ENCODE assay signal across 31 cellular contexts in the genomic region with DNA sequence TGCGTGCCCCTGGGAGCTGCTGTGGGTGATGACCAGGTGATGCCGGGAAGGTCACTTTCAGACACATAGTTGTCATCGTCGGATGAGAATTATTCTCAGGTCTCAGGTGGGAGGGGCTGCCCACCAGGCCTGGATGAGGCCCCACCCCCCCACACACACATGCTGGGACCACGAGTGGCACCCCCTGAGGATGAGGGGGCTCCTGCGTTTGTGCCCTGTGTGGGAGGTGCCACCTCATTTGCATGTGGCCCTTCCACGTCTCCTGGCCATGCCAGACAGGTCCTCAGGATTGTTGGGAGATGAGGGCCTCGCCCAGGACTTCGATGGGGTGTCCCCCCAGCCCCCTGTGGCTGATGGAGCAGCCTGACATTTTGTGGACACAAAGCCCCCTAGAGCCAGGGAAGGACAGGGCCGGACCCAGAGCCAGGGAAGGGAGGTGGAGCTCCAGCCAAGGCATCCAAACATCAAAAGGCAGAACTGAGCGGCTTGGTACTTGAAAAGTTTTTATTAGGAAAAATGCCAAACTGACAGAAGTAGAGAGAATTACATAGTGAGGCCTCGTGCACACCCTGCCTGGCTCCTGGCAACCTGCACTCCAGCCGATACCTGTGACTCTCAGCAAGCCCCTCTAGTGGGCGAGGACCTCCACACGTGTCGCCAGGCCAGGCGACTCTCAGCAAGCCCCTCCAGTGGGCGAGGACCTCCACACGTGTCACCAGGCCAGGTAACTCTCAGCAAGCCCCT.
"Had no signal": no experiment of that assay in that cellular context is flagged by ENCODE, and none has a peak within 500 bp of the region (broad histone marks: within the 10 kb centered on the region; RNA-seq: fewer than 3 reads in every experiment).

No MANE protein-coding gene starts in this region.

- H3K4me1 ChIP-seq: breast epithelium, heart right ventricle, sigmoid colon had no signal

- ATAC-seq: activated CD4-positive, CD25-positive, alpha-beta regulatory T cell treated with anti-CD3 and anti-CD28 coated beads, Interleukin-2, amount 50 U/mL, for 24 hours; activated naive CD8-positive, alpha-beta T cell treated with anti-CD3 and anti-CD28 coated beads, Interleukin-2, amount 50 U/mL, for 24 hours; stimulated activated memory B cell treated with anti-CD40 and anti-IgM and Interleukin-4, amounts not matched to agents 10 μg/mL and 1 μg/mL and 100 μg/mL, for 72 hours; stimulated activated naive CD8-positive, alpha-beta T cell treated with anti-CD3 and anti-CD28 coated beads, Interleukin-15, amount 100 ng/mL, for 72 hours; T-helper 17 cell had no signal

- H3K4me1 Mint-ChIP-seq: activated naive CD8-positive, alpha-beta T cell treated with anti-CD3 and anti-CD28 coated beads, Interleukin-2, amount 50 U/mL, for 24 hours had no signal

- H3K27me3 Mint-ChIP-seq: activated naive CD8-positive, alpha-beta T cell treated with anti-CD3 and anti-CD28 coated beads, Interleukin-2, amount 50 U/mL, for 24 hours; central memory CD8-positive, alpha-beta T cell; progenitor cell of endocrine pancreas; stimulated activated memory B cell treated with anti-CD40 and anti-IgM and Interleukin-4, amounts not matched to agents 10 μg/mL and 1 μg/mL and 100 μg/mL, for 72 hours; stimulated activated naive CD8-positive, alpha-beta T cell treated with anti-CD3 and anti-CD28 coated beads, Interleukin-15, amount 100 ng/mL, for 72 hours; T-helper 17 cell had no signal

- H3K9me3 ChIP-seq: breast epithelium, esophagus squamous epithelium, heart right ventricle, mucosa of descending colon, ovary, sigmoid colon had no signal

- H3K9me3 Mint-ChIP-seq: activated naive CD8-positive, alpha-beta T cell treated with anti-CD3 and anti-CD28 coated beads, Interleukin-2, amount 50 U/mL, for 24 hours; central memory CD8-positive, alpha-beta T cell; nephron progenitor cell; stimulated activated memory B cell treated with anti-CD40 and anti-IgM and Interleukin-4, amounts not matched to agents 10 μg/mL and 1 μg/mL and 100 μg/mL, for 72 hours; stimulated activated naive CD8-positive, alpha-beta T cell treated with anti-CD3 and anti-CD28 coated beads, Interleukin-15, amount 100 ng/mL, for 72 hours had no signal

- H3K27ac Mint-ChIP-seq: activated naive CD8-positive, alpha-beta T cell treated with anti-CD3 and anti-CD28 coated beads, Interleukin-2, amount 50 U/mL, for 24 hours; progenitor cell of endocrine pancreas; stimulated activated memory B cell treated with anti-CD40 and anti-IgM and Interleukin-4, amounts not matched to agents 10 μg/mL and 1 μg/mL and 100 μg/mL, for 72 hours; T-helper 17 cell had no signal

- H3K27ac ChIP-seq: breast epithelium, epithelial cell of prostate, esophagus squamous epithelium, heart right ventricle, ovary, sigmoid colon, WERI-Rb-1 had no signal

- H3K4me3 ChIP-seq: breast epithelium, esophagus squamous epithelium, heart right ventricle, mucosa of descending colon, ovary, sigmoid colon had no signal

- H3K27me3 ChIP-seq: breast epithelium, ovary had no signal

- DNase-seq: activated CD4-positive, alpha-beta T cell treated with anti-CD3 and anti-CD28 coated beads for 48 hours; activated CD4-positive, alpha-beta T cell treated with anti-CD3 and anti-CD28 coated beads, Interleukin-2, amount 50 U/mL, for 48 hours; activated CD8-positive, alpha-beta memory T cell treated with anti-CD3 and anti-CD28 coated beads for 24 hours; activated effector memory CD4-positive, alpha-beta T cell treated with anti-CD3 and anti-CD28 coated beads, Interleukin-2, amount 50 U/mL, for 16 hours; activated naive CD4-positive, alpha-beta T cell treated with anti-CD3 and anti-CD28 coated beads, Interleukin-2, amount 50 U/mL, for 16 hours; activated naive CD8-positive, alpha-beta T cell treated with anti-CD3 and anti-CD28 coated beads, Interleukin-2, amount 50 U/mL, for 24 hours; amygdala; effector CD8-positive, alpha-beta T cell; esophagus squamous epithelium; foreskin melanocyte; mesendoderm; nephron progenitor cell; ovary; sigmoid colon; small intestine; stimulated activated CD4-positive, alpha-beta T cell treated with anti-CD3 and anti-CD28 coated beads, Interleukin-4, amount 100 ng/mL, for 4 hours; stimulated activated CD8-positive, alpha-beta memory T cell treated with anti-CD3 and anti-CD28 coated beads, Interleukin-4, amount 100 ng/mL, for 48 hours; stimulated activated naive CD8-positive, alpha-beta T cell treated with anti-CD3 and anti-CD28 coated beads, Interleukin-15, amount 100 ng/mL, for 72 hours; substantia nigra; SW 1271; T1000; WERI-Rb-1 had no signal

- H3K36me3 ChIP-seq: breast epithelium, heart right ventricle, ovary, sigmoid colon, WERI-Rb-1 had no signal

- H3K4me3 Mint-ChIP-seq: activated naive CD8-positive, alpha-beta T cell treated with anti-CD3 and anti-CD28 coated beads, Interleukin-2, amount 50 U/mL, for 24 hours; central memory CD8-positive, alpha-beta T cell; nephron progenitor cell; stimulated activated memory B cell treated with anti-CD40 and anti-IgM and Interleukin-4, amounts not matched to agents 10 μg/mL and 1 μg/mL and 100 μg/mL, for 72 hours; stimulated activated naive CD8-positive, alpha-beta T cell treated with anti-CD3 and anti-CD28 coated beads, Interleukin-15, amount 100 ng/mL, for 72 hours; T-helper 17 cell had no signal
